Comparison of ENCODE assay signal across 7 cellular contexts in genomic region chr19:43504426-43505185, GRCh38. TPM values are rescaled to one million over a fixed set of nuclear protein-coding genes. Genes with fewer than 3 reads are reported as not detected.
A peak's percentile ranks its signal among the peaks of the same experiment; 100 is the strongest.
DNase-seq lines count a peak whose midpoint lies in the region; ATAC-seq and TF ChIP-seq lines count a peak whose summit lies in the region.

Gene PHLDB3 (minus strand): TSS chr19:43504746. CDS start chr19:43504118, 628 bp downstream.

- no peaks in the 10 kb centered on the region for H3K27me3 ChIP-seq in left ventricle myocardium inferior (ENCODE audit: low read depth)

- DNase-seq in NCI-H748 (lab: John Stamatoyannopoulos, UW; ENCODE audit: unreplicated experiment) (peak; percentile 81), left ventricle myocardium inferior (no peak), renal cortical epithelial cell (ENCODE audit: low read depth) (peak; percentile 2), ecto neural progenitor cell (ENCODE audit: low spot score) (no peak)
- DNase-seq in activated naive CD4-positive, alpha-beta T cell treated with anti-CD3 and anti-CD28 coated beads for 36 hours: peak; percentile 59

- peak within 1 kb of the TSS; percentile 83 for H3K27ac ChIP-seq in left ventricle myocardium inferior (replicated peaks)

- H3K27ac Mint-ChIP-seq in activated naive CD4-positive, alpha-beta T cell treated with anti-CD3 and anti-CD28 coated beads for 36 hours: peak within 1 kb of the TSS; percentile 92

- H3K9me3 Mint-ChIP-seq in activated naive CD4-positive, alpha-beta T cell treated with anti-CD3 and anti-CD28 coated beads for 36 hours: no peaks in the 10 kb centered on the region

- ATAC-seq in GM18517 (IDR thresholded peaks at IDR 0.05; ENCODE audit: unreplicated experiment): peak; percentile 17
- peak; percentile 24 for ATAC-seq in HG02759 (IDR thresholded peaks at IDR 0.05; ENCODE audit: unreplicated experiment)

- CTCF ChIA-PET in activated naive CD4-positive, alpha-beta T cell treated with anti-CD3 and anti-CD28 coated beads for 36 hours (lab: Charles Lee): interaction anchor here (0.6 to 2.9 kb wide), 7 partner anchors 14 to 162 kb away, joined by 3 to 32 read pairs (median 4); no protein-coding TSS in a partner anchor

- no peak for TF ChIP-seq CTCF in left ventricle myocardium inferior (IDR thresholded peaks at IDR 0.05; ENCODE audit: borderline replicate concordance)

- H3K36me3 Mint-ChIP-seq in activated naive CD4-positive, alpha-beta T cell treated with anti-CD3 and anti-CD28 coated beads for 36 hours (ENCODE audit: low read depth): peaks cover 11% of the 10 kb centered on the region

- H3K4me1 ChIP-seq in left ventricle myocardium inferior: peaks cover 20% of the 10 kb centered on the region

- no peaks in the 10 kb centered on the region for H3K27me3 Mint-ChIP-seq in activated naive CD4-positive, alpha-beta T cell treated with anti-CD3 and anti-CD28 coated beads for 36 hours (ENCODE audit: low read depth)

- no peaks in the 10 kb centered on the region for H3K9me3 ChIP-seq in left ventricle myocardium inferior (replicated peaks)

- H3K36me3 ChIP-seq in left ventricle myocardium inferior: peaks cover 15% of the 10 kb centered on the region

- intact Hi-C loops in activated naive CD4-positive, alpha-beta T cell treated with anti-CD3 and anti-CD28 coated beads for 36 hours (cut with micrococcal nuclease): loop anchor here (1.0 to 2.0 kb wide), 9 partner anchors 15 to 164 kb away; partner anchors contain the start of genes ETHE1, IRGQ, ZNF575 and ZNF576
- intact Hi-C loops in left ventricle myocardium inferior (cut with micrococcal nuclease): no loop called here

- peak within 1 kb of the TSS; percentile 77 for H3K4me3 ChIP-seq in left ventricle myocardium inferior

- H3K4me1 Mint-ChIP-seq in activated naive CD4-positive, alpha-beta T cell treated with anti-CD3 and anti-CD28 coated beads for 36 hours (ENCODE audit: low read depth): peaks cover 29% of the 10 kb centered on the region

- peak within 1 kb of the TSS; percentile 97 for H3K4me3 Mint-ChIP-seq in activated naive CD4-positive, alpha-beta T cell treated with anti-CD3 and anti-CD28 coated beads for 36 hours

RNA-seq across cellular contexts. Expression of gene PHLDB3, which starts in this region (rescaled TPM):
- 10 to 100 TPM; 12.9 to 14.9 TPM for total RNA-seq in activated naive CD4-positive, alpha-beta T cell treated with anti-CD3 and anti-CD28 coated beads for 36 hours
- 4.5 TPM for total RNA-seq in left ventricle myocardium inferior
- 9.6 and 12.3 TPM in 2 replicates for total RNA-seq in renal cortical epithelial cell

Comparison
In these comparisons a context has a peak if more than half of its experiments do, and no peak if none do; other contexts are left out.
1. DNase-seq: peak in NCI-H748 (single experiment), activated naive CD4-positive, alpha-beta T cell treated with anti-CD3 and anti-CD28 coated beads for 36 hours (single experiment) and renal cortical epithelial cell (single experiment); none in left ventricle myocardium inferior (single experiment) and ecto neural progenitor cell (single experiment).